27 cellular contexts compared by ENCODE assay signal in genomic region chr5:67291671-67292070, GRCh38.
DNase-seq lines count a peak whose midpoint lies in the region; TF ChIP-seq lines count a peak whose summit lies in the region.
"Had no signal": no experiment of that assay in that cellular context is flagged by ENCODE, and none has a peak within 500 bp of the region (broad histone marks: within the 10 kb centered on the region; RNA-seq: fewer than 3 reads in every experiment).

No MANE protein-coding gene starts in this region.

- 77 to 84% methylated on average over 7 of the region's 7 CpGs for WGBS in esophagus squamous epithelium, 2 donors
- 94% methylated on average over 7 of the region's 7 CpGs for WGBS in smooth muscle cell (ENCODE audit: low lambda C conversion rate)

- H2AFZ ChIP-seq in neural progenitor cell (replicated peaks) (peak overlapping the region; percentile 26), smooth muscle cell (ENCODE audit: low read depth) (no peak overlapping the region)

- peaks cover 54% of the 10 kb centered on the region for H3K4me1 Mint-ChIP-seq in neural progenitor cell
- H3K4me1 Mint-ChIP-seq: activated CD4-positive, alpha-beta T cell treated with anti-CD3 and anti-CD28 coated beads for 36 hours; activated naive CD4-positive, alpha-beta T cell treated with anti-CD3 and anti-CD28 coated beads, Interleukin-2, amount 10 ng/mL, durations not matched to agents 7 days and 5 days; CD8-positive, alpha-beta memory T cell had no signal

- intact Hi-C loops in esophagus squamous epithelium (cut with DNase I): no loop called here

- H3K79me2 ChIP-seq in neural progenitor cell (ENCODE audit: low read depth): no peaks in the 10 kb centered on the region
- H3K79me2 ChIP-seq in smooth muscle cell (ENCODE audit: low read depth): no peaks in the 10 kb centered on the region

- H3K4me2 ChIP-seq in neural progenitor cell (no peak overlapping the region), smooth muscle cell (no peak overlapping the region)

- H3K36me3 ChIP-seq in esophagus squamous epithelium (no peaks in the 10 kb centered on the region), neural progenitor cell (no peaks in the 10 kb centered on the region), smooth muscle cell (ENCODE audit: low read depth) (no peaks in the 10 kb centered on the region)
- H3K36me3 ChIP-seq: colonic mucosa, SJSA1, suprapubic skin had no signal

- H4K20me1 ChIP-seq in neural progenitor cell (ENCODE audit: low read depth): no peaks in the 10 kb centered on the region
- no peaks in the 10 kb centered on the region for H4K20me1 ChIP-seq in smooth muscle cell (ENCODE audit: low read depth)

- peaks cover 0 to 65% (median 28%) of the 10 kb centered on the region in 3 donors for H3K4me1 ChIP-seq in esophagus squamous epithelium
- H3K4me1 ChIP-seq in neural progenitor cell: no peaks in the 10 kb centered on the region
- H3K4me1 ChIP-seq in smooth muscle cell (ENCODE audit: low read depth): no peaks in the 10 kb centered on the region
- H3K4me1 ChIP-seq: colonic mucosa, foreskin keratinocyte had no signal

- no peak overlapping the region for H3K4me3 ChIP-seq in esophagus squamous epithelium
- H3K4me3 ChIP-seq in neural progenitor cell: no peak overlapping the region
- no peak overlapping the region for H3K4me3 ChIP-seq in smooth muscle cell
- H3K4me3 ChIP-seq: colonic mucosa, SJSA1, suprapubic skin had no signal

- H3K9me3 ChIP-seq in esophagus squamous epithelium (no peaks in the 10 kb centered on the region), neural progenitor cell (ENCODE audit: low read depth) (no peaks in the 10 kb centered on the region), smooth muscle cell (replicated peaks; ENCODE audit: low read depth) (no peaks in the 10 kb centered on the region)
- H3K9me3 ChIP-seq: colonic mucosa, SJSA1, suprapubic skin had no signal

- H3K9me3 Mint-ChIP-seq in neural progenitor cell: peaks cover 6% of the 10 kb centered on the region
- H3K9me3 Mint-ChIP-seq: activated naive CD4-positive, alpha-beta T cell treated with anti-CD3 and anti-CD28 coated beads, Interleukin-2, amount 10 ng/mL, durations not matched to agents 7 days and 5 days; CD8-positive, alpha-beta memory T cell; HFFc6; stimulated activated naive B cell treated with anti-CD40 and anti-IgM and Interleukin-4, amounts not matched to agents 10 μg/mL and 1 μg/mL and 100 μg/mL, for 72 hours had no signal

- H3K27me3 Mint-ChIP-seq in neural progenitor cell (ENCODE audit: insufficient read depth, low read depth): peaks cover 3% of the 10 kb centered on the region
- H3K27me3 Mint-ChIP-seq: activated CD4-positive, alpha-beta T cell treated with anti-CD3 and anti-CD28 coated beads for 36 hours had no signal

- no peak overlapping the region for H3K4me3 Mint-ChIP-seq in neural progenitor cell
- H3K4me3 Mint-ChIP-seq: activated CD4-positive, alpha-beta T cell treated with anti-CD3 and anti-CD28 coated beads for 36 hours; activated CD8-positive, alpha-beta T cell treated with anti-CD3 and anti-CD28 coated beads, Interleukin-2, amount 10 ng/mL, durations not matched to agents 7 days and 5 days; activated naive CD4-positive, alpha-beta T cell treated with anti-CD3 and anti-CD28 coated beads, Interleukin-2, amount 10 ng/mL, durations not matched to agents 7 days and 5 days; CD8-positive, alpha-beta memory T cell; HFFc6; stimulated activated naive B cell treated with anti-CD40 and anti-IgM and Interleukin-4, amounts not matched to agents 10 μg/mL and 1 μg/mL and 100 μg/mL, for 72 hours had no signal

- H3K27ac Mint-ChIP-seq in neural progenitor cell: no peak overlapping the region
- H3K27ac Mint-ChIP-seq: activated CD4-positive, alpha-beta T cell treated with anti-CD3 and anti-CD28 coated beads for 36 hours; activated CD8-positive, alpha-beta T cell treated with anti-CD3 and anti-CD28 coated beads, Interleukin-2, amount 10 ng/mL, durations not matched to agents 7 days and 5 days; activated naive CD4-positive, alpha-beta T cell treated with anti-CD3 and anti-CD28 coated beads, Interleukin-2, amount 10 ng/mL, durations not matched to agents 7 days and 5 days; CD8-positive, alpha-beta memory T cell; HFFc6; progenitor cell of endocrine pancreas; stimulated activated naive B cell treated with anti-CD40 and anti-IgM and Interleukin-4, amounts not matched to agents 10 μg/mL and 1 μg/mL and 100 μg/mL, for 72 hours had no signal

- TF ChIP-seq CTCF in esophagus squamous epithelium (IDR thresholded peaks at IDR 0.05): no peak
- no peak for TF ChIP-seq CTCF in neural progenitor cell (IDR thresholded peaks at IDR 0.05)
- no peak for TF ChIP-seq CTCF in smooth muscle cell (IDR thresholded peaks at IDR 0.05; ENCODE audit: borderline replicate concordance, insufficient read depth, poor library complexity, severe bottlenecking)

- H3K9ac ChIP-seq in neural progenitor cell (no peak overlapping the region), smooth muscle cell (ENCODE audit: low read depth) (no peak overlapping the region)

- DNase-seq in amygdala (lab: John Stamatoyannopoulos, UW): peak in 38 of 56 donors; percentile 8 to 87 (median 41)
- DNase-seq in esophagus squamous epithelium (lab: John Stamatoyannopoulos, UW): no peak
- no peak for DNase-seq in neural progenitor cell (ENCODE audit: low spot score)
- peak; percentile 93 for DNase-seq in superior temporal gyrus (ENCODE audit: extremely low spot score)
- no peak for DNase-seq in NCI-H2081 treated with DMSO at 0.1 percent for 48 hours (lab: John Stamatoyannopoulos, UW)
- no peak for DNase-seq in OCI-M2 (lab: John Stamatoyannopoulos, UW; ENCODE audit: unreplicated experiment)
- no peak for DNase-seq in NCI-H774 (lab: John Stamatoyannopoulos, UW)
- DNase-seq in smooth muscle cell (lab: John Stamatoyannopoulos, UW; ENCODE audit: unreplicated experiment): no peak
- DNase-seq: activated CD4-positive, alpha-beta T cell treated with anti-CD3 and anti-CD28 coated beads for 36 hours; activated CD8-positive, alpha-beta T cell treated with anti-CD3 and anti-CD28 coated beads, Interleukin-2, amount 10 ng/mL, durations not matched to agents 7 days and 5 days; activated naive CD4-positive, alpha-beta T cell treated with anti-CD3 and anti-CD28 coated beads, Interleukin-2, amount 10 ng/mL, durations not matched to agents 7 days and 5 days; amniotic stem cell; CD8-positive, alpha-beta memory T cell; colonic mucosa; EL; foreskin keratinocyte; GOT3; HFFc6; NCI-H1048; NCI-H446; NCI-H82; RPMI8226; stimulated activated naive B cell treated with anti-CD40 and anti-IgM and Interleukin-4, amounts not matched to agents 10 μg/mL and 1 μg/mL and 100 μg/mL, for 72 hours; T-helper 9 cell had no signal

- H3K27me3 ChIP-seq in esophagus squamous epithelium (no peaks in the 10 kb centered on the region), neural progenitor cell (no peaks in the 10 kb centered on the region), smooth muscle cell (ENCODE audit: low read depth) (no peaks in the 10 kb centered on the region)
- H3K27me3 ChIP-seq: colonic mucosa, foreskin keratinocyte, SJSA1, suprapubic skin had no signal

- H3K36me3 Mint-ChIP-seq in neural progenitor cell: no peaks in the 10 kb centered on the region
- H3K36me3 Mint-ChIP-seq: activated naive CD4-positive, alpha-beta T cell treated with anti-CD3 and anti-CD28 coated beads, Interleukin-2, amount 10 ng/mL, durations not matched to agents 7 days and 5 days; stimulated activated naive B cell treated with anti-CD40 and anti-IgM and Interleukin-4, amounts not matched to agents 10 μg/mL and 1 μg/mL and 100 μg/mL, for 72 hours had no signal

- no peaks in the 10 kb centered on the region for H3F3A ChIP-seq in neural progenitor cell (ENCODE audit: low read depth)
- peaks cover 6% of the 10 kb centered on the region for H3F3A ChIP-seq in smooth muscle cell (ENCODE audit: low read depth)

- peak overlapping the region; percentile 34 to 82 (median 70) for H3K27ac ChIP-seq in esophagus squamous epithelium
- H3K27ac ChIP-seq in neural progenitor cell: no peak overlapping the region
- no peak overlapping the region for H3K27ac ChIP-seq in smooth muscle cell (ENCODE audit: low read depth)
- H3K27ac ChIP-seq: colonic mucosa, foreskin keratinocyte, SJSA1 had no signal

- TF ChIP-seq POLR2A in esophagus squamous epithelium (IDR thresholded peaks at IDR 0.05): no peak

Comparison
In these comparisons a context has a peak if more than half of its experiments do, and no peak if none do; other contexts are left out.
1. DNase-seq: peak in amygdala (38 of 56) and superior temporal gyrus (single experiment); none in esophagus squamous epithelium (single experiment), neural progenitor cell (single experiment), NCI-H2081 treated with DMSO at 0.1 percent for 48 hours (single experiment), OCI-M2 (single experiment), NCI-H774 (single experiment) and smooth muscle cell (single experiment).
2. H3K27ac ChIP-seq: peak in esophagus squamous epithelium (4 of 4); none in neural progenitor cell (single experiment) and smooth muscle cell (single experiment).